ENCODE assay signal across 8 cellular contexts in genomic region chr2:97590515-97591394, GRCh38. TPM values are rescaled to one million over a fixed set of nuclear protein-coding genes. Genes with fewer than 3 reads are reported as not detected.
DNase-seq lines count a peak whose midpoint lies in the region; ATAC-seq and TF ChIP-seq lines count a peak whose summit lies in the region.
"Not testable (repeated sequence)": the region's sequence is repeated elsewhere in the genome, so short reads cannot be mapped to it uniquely, and the experiment has no call there.

No MANE protein-coding gene starts in this region.

- not testable (repeated sequence) for H3K79me1 ChIP-seq in mesenchymal stem cell (replicated peaks; ENCODE audit: low read length, poor library complexity, severe bottlenecking)

- H3K9ac ChIP-seq in mesenchymal stem cell (ENCODE audit: low read length) = peak overlapping the region; percentile 94

- not testable (repeated sequence) for H3K27me3 ChIP-seq in A673 (replicated peaks; ENCODE audit: insufficient read depth, low read depth, low read length, poor library complexity); esophagus squamous epithelium; mesenchymal stem cell (ENCODE audit: control insufficient read depth in 1 of 2, insufficient read depth in 1 of 2, low read length in 2 of 2)

- H3K14ac ChIP-seq in mesenchymal stem cell (ENCODE audit: low read length in 2 of 2) = peak overlapping the region in 1 of 2 experiments; percentile 95

- H3K4me3 ChIP-seq in A673 (ENCODE audit: low read depth, low read length, poor library complexity, severe bottlenecking) (peak overlapping the region; percentile 61), esophagus squamous epithelium (peak overlapping the region; percentile 42 to 70 (median 60)), mesenchymal stem cell (ENCODE audit: insufficient read depth in 1 of 2, low read depth in 1 of 2, low read length in 2 of 2) (peak overlapping the region; percentile 64 to 81)

- TF ChIP-seq CTCF in A673 (conservative IDR thresholded peaks at IDR 0.05; ENCODE audit: low read depth, low read length) = peak; percentile 91
- TF ChIP-seq CTCF in esophagus squamous epithelium (IDR thresholded peaks at IDR 0.05) = peak; percentile 89 to 100 (median 100)

- peak overlapping the region; percentile 84 for H3K27ac ChIP-seq in A673 (ENCODE audit: low read depth, low read length, poor library complexity, severe bottlenecking)
- peak overlapping the region; percentile 89 to 94 (median 92) for H3K27ac ChIP-seq in esophagus squamous epithelium
- peak overlapping the region; percentile 69 for H3K27ac ChIP-seq in mesenchymal stem cell (ENCODE audit: low read length, poor library complexity, severe bottlenecking)

- peak overlapping the region; percentile 89 for H4K8ac ChIP-seq in mesenchymal stem cell (ENCODE audit: low read length)

- intact Hi-C loops in A673 (cut with micrococcal nuclease; ENCODE audit: unreplicated experiment) (loop anchor here (1.0 to 5.0 kb wide), 3 partner anchors 107 to 797 kb away; no protein-coding TSS in a partner anchor), esophagus squamous epithelium (cut with DNase I) (loop anchor here (10.0 kb wide), 1 partner anchor 104 kb away; no protein-coding TSS in a partner anchor)

- H2AFZ ChIP-seq in mesenchymal stem cell (ENCODE audit: low read depth, low read length) = peak overlapping the region; percentile 94

- ATAC-seq in GM18861 (IDR thresholded peaks at IDR 0.05; ENCODE audit: unreplicated experiment) = peak; percentile 38
- ATAC-seq in HG03097 (IDR thresholded peaks at IDR 0.05; ENCODE audit: low FRiP score, unreplicated experiment) = peak; percentile 68

- CTCF ChIA-PET in A673 (lab: Charles Lee) = interaction anchor here (0.6 to 2.4 kb wide), 6 partner anchors 72 to 1318 kb away, joined by 3 to 20 read pairs (median 3); no protein-coding TSS in a partner anchor

- peak overlapping the region; percentile 52 for H4K91ac ChIP-seq in mesenchymal stem cell (ENCODE audit: low read length)

- not testable (repeated sequence) for H2AK5ac ChIP-seq in mesenchymal stem cell (ENCODE audit: low read length, severe bottlenecking)

- not testable (repeated sequence) for H2BK5ac ChIP-seq in mesenchymal stem cell (ENCODE audit: low read depth, low read length, poor library complexity, severe bottlenecking)

- H3K4me1 ChIP-seq in A673 (ENCODE audit: insufficient read depth, low read length, poor library complexity, severe bottlenecking); esophagus squamous epithelium; mesenchymal stem cell (ENCODE audit: control insufficient read depth, insufficient read depth, low read depth, low read length): not testable (repeated sequence)

- POLR2A ChIA-PET in A673 (lab: Charles Lee; ENCODE audit: low non-redundant PET) = not testable (repeated sequence)

- peak overlapping the region in 1 of 2 experiments; percentile 97 for H3K4ac ChIP-seq in mesenchymal stem cell (ENCODE audit: low read depth in 1 of 2, low read length in 2 of 2)

- not testable (repeated sequence) for BruUV-seq in A673 (replicated peaks; lab: Mats Ljungman, UMichigan)

- peak overlapping the region; percentile 83 for H3K4me2 ChIP-seq in mesenchymal stem cell (ENCODE audit: low read length, poor library complexity, severe bottlenecking)

- H2BK15ac ChIP-seq in mesenchymal stem cell (ENCODE audit: low read depth, poor library complexity, severe bottlenecking) = not testable (repeated sequence)

- DNase-seq in A673 (ENCODE audit: low spot score) (peak; percentile 89), mesenchymal stem cell (peak; percentile 82)
- peak; percentile 87 for DNase-seq in activated effector memory CD4-positive, alpha-beta T cell treated with anti-CD3 and anti-CD28 coated beads, Interleukin-2, amount 50 U/mL, for 16 hours
- not testable (repeated sequence) for DNase-seq in esophagus squamous epithelium (lab: John Stamatoyannopoulos, UW)
- DNase-seq in stimulated activated CD4-positive, alpha-beta T cell treated with anti-CD3 and anti-CD28 coated beads, Interleukin-1b, Interleukin-23, amount 100 ng/mL, for 24 hours (ENCODE audit: low read depth in 4 of 4, low spot score in 1 of 4) = peak; percentile 51 to 63 (median 54)

- peak overlapping the region in 1 of 2 experiments; percentile 52 for H3K23ac ChIP-seq in mesenchymal stem cell (ENCODE audit: low read length in 2 of 2)

- H3K36me3 ChIP-seq in A673 (ENCODE audit: insufficient read depth, low read length, poor library complexity, severe bottlenecking); esophagus squamous epithelium; mesenchymal stem cell (ENCODE audit: control insufficient read depth in 1 of 2, insufficient read depth in 2 of 2, low read depth in 1 of 2, low read length in 2 of 2): not testable (repeated sequence)

- not testable (repeated sequence) for H3K9me3 ChIP-seq in A673 (ENCODE audit: low read depth, low read length, poor library complexity, severe bottlenecking); esophagus squamous epithelium; mesenchymal stem cell (ENCODE audit: control insufficient read depth, low read length)

- WGBS in esophagus squamous epithelium, 2 donors = 8 to 11% methylated on average over 7 to 8 of the region's 33 CpGs
- 2% methylated on average over 23 of the region's 33 CpGs for WGBS in mesenchymal stem cell

- peak overlapping the region; percentile 42 for H2BK120ac ChIP-seq in mesenchymal stem cell (ENCODE audit: low read depth, low read length)

- peak overlapping the region in 1 of 2 experiments; percentile 78 for H2BK12ac ChIP-seq in mesenchymal stem cell (ENCODE audit: low read length in 2 of 2)

- TF ChIP-seq POLR2A in Raji (IDR thresholded peaks at IDR 0.05; ENCODE audit: insufficient read depth, low read depth, low read length) = peak; percentile 51
- not testable (repeated sequence) for TF ChIP-seq POLR2A in esophagus squamous epithelium (IDR thresholded peaks at IDR 0.05)

- peak overlapping the region; percentile 69 to 98 for H3K18ac ChIP-seq in mesenchymal stem cell (ENCODE audit: low read depth in 1 of 2, low read length in 2 of 2)

RNA-seq across cellular contexts. Expression of gene ANKRD36B, which starts 1.1 kb away (rescaled TPM):
- 16.4 and 21.6 TPM in 2 replicates for total RNA-seq in A673 (2021)
- total RNA-seq in esophagus squamous epithelium = 10 to 100 TPM in 2 of 4 donors, 1 to 10 TPM in 2; 6.3 to 29.6 (median 9.2) TPM
- 5.5 TPM for polyA plus RNA-seq in mesenchymal stem cell (2013, experiment 1 of 2)
- polyA plus RNA-seq in mesenchymal stem cell (2013, experiment 2 of 2) = 5.2 TPM

RNA-seq across cellular contexts. Expression of gene COX5B, which starts 55.1 kb away (rescaled TPM):
- 205 and 219 TPM in 2 replicates for total RNA-seq in A673 (2021)
- total RNA-seq in esophagus squamous epithelium = 100 to 1,000 TPM; 350 to 487 (median 415) TPM
- polyA plus RNA-seq in mesenchymal stem cell (2013, experiment 1 of 2) = 242 TPM
- 244 TPM for polyA plus RNA-seq in mesenchymal stem cell (2013, experiment 2 of 2)
